18 cellular contexts compared by ENCODE assay signal in genomic region chr7:14368285-14368684, GRCh38.
"Had no signal": no experiment of that assay in that cellular context is flagged by ENCODE, and none has a peak within 500 bp of the region (broad histone marks: within the 10 kb centered on the region; RNA-seq: fewer than 3 reads in every experiment).

No MANE protein-coding gene starts in this region.

- DNase-seq: effector CD4-positive, alpha-beta T cell; endodermal cell; gastrocnemius medialis; heart right ventricle; hypothalamus; nucleus accumbens; ovary; sigmoid colon; small intestine; stimulated activated CD4-positive, alpha-beta T cell treated with anti-CD3 and anti-CD28 coated beads, Interleukin-12 subunit alpha, Interleukin-12 subunit beta, amount 100 ng/mL, for 4 hours; stimulated activated naive CD4-positive, alpha-beta T cell had no signal

- H3K9me3 Mint-ChIP-seq: type B pancreatic cell had no signal

- H3K36me3 Mint-ChIP-seq: natural killer cell treated with Interleukin-12 subunit alpha and Interleukin-12 subunit beta and Interleukin-15 and Interleukin-18, amount 100 ng/mL, for 72 hours; neural progenitor cell; type B pancreatic cell had no signal

- H3K4me3 Mint-ChIP-seq: endodermal cell; natural killer cell treated with Interleukin-12 subunit alpha and Interleukin-12 subunit beta and Interleukin-15 and Interleukin-18, amount 100 ng/mL, for 72 hours; neural progenitor cell; type B pancreatic cell had no signal

- ATAC-seq: esophagus mucosa; gastrocnemius medialis; heart right ventricle; left lobe of liver; natural killer cell treated with Interleukin-12 subunit alpha and Interleukin-12 subunit beta and Interleukin-15 and Interleukin-18, amount 100 ng/mL, for 72 hours had no signal

- H3K27ac Mint-ChIP-seq: endodermal cell; natural killer cell treated with Interleukin-12 subunit alpha and Interleukin-12 subunit beta and Interleukin-15 and Interleukin-18, amount 100 ng/mL, for 72 hours; neural progenitor cell; type B pancreatic cell had no signal

- H3K4me3 ChIP-seq: coronary artery, gastrocnemius medialis, heart right ventricle, neural progenitor cell, ovary, right atrium auricular region, sigmoid colon had no signal

- H3K27me3 Mint-ChIP-seq: natural killer cell treated with Interleukin-12 subunit alpha and Interleukin-12 subunit beta and Interleukin-15 and Interleukin-18, amount 100 ng/mL, for 72 hours; type B pancreatic cell had no signal

- H3K4me1 Mint-ChIP-seq: endodermal cell, neural progenitor cell had no signal
